13 cellular contexts compared by ENCODE assay signal in the genomic region with DNA sequence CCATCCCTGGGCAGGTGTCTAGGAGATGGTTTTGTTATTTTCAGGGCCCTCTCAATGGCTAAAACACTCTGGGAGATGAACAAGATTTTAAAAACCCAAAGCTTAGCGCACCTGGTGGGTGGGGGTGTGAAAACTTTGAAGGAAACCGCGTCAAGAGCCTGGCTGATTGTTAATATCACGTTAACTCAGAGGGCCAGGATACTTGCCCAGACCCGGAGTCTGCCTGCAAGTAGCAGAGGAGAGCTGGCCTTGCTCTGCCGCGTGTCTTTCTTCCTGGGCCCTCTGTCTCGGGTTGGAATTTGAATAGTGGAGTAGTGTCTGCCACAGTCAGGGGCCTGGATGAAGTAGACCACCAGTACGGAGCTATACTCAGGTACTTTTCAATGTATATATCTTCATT. TPM values are rescaled to one million over a fixed set of nuclear protein-coding genes. Genes with fewer than 3 reads are reported as not detected.
DNase-seq lines count a peak whose midpoint lies in the region; ATAC-seq and TF ChIP-seq lines count a peak whose summit lies in the region.
"Had no signal": no experiment of that assay in that cellular context is flagged by ENCODE, and none has a peak within 500 bp of the region (broad histone marks: within the 10 kb centered on the region; RNA-seq: fewer than 3 reads in every experiment).

No MANE protein-coding gene starts in this region.

- POLR2A ChIA-PET in MCF 10A (lab: Yijun Ruan, JAX) = interaction anchor here (0.7 kb wide), 1 partner anchor 97 kb away, joined by 3 read pairs; no protein-coding TSS in a partner anchor
- POLR2A ChIA-PET in activated CD8-positive, alpha-beta T cell treated with anti-CD3 and anti-CD28 coated beads, Interleukin-2, amount 10 ng/mL, durations not matched to agents 7 days and 5 days (lab: Charles Lee) = no interaction called here

- H3K27me3 ChIP-seq in breast epithelium = no peaks in the 10 kb centered on the region
- no peaks in the 10 kb centered on the region for H3K27me3 ChIP-seq in stomach smooth muscle (ENCODE audit: control insufficient read depth in 1 of 2, insufficient read depth in 2 of 2, low read length in 2 of 2)
- no peaks in the 10 kb centered on the region for H3K27me3 ChIP-seq in effector memory CD4-positive, alpha-beta T cell (replicated peaks; ENCODE audit: control insufficient read depth, insufficient read depth, low read length, poor library complexity, severe bottlenecking)
- H3K27me3 ChIP-seq: pancreas had no signal

- no peak overlapping the region for H3K27ac Mint-ChIP-seq in MCF 10A (ENCODE audit: low read depth, unreplicated experiment)
- H3K27ac Mint-ChIP-seq in activated CD8-positive, alpha-beta T cell treated with anti-CD3 and anti-CD28 coated beads, Interleukin-2, amount 10 ng/mL, durations not matched to agents 7 days and 5 days = no peak overlapping the region

- no peaks in the 10 kb centered on the region for H3K9me3 Mint-ChIP-seq in MCF 10A (ENCODE audit: unreplicated experiment)
- no peaks in the 10 kb centered on the region for H3K9me3 Mint-ChIP-seq in activated CD8-positive, alpha-beta T cell treated with anti-CD3 and anti-CD28 coated beads, Interleukin-2, amount 10 ng/mL, durations not matched to agents 7 days and 5 days (ENCODE audit: insufficient read depth)

- no peaks in the 10 kb centered on the region for H3K4me1 Mint-ChIP-seq in MCF 10A (ENCODE audit: insufficient read depth, unreplicated experiment)
- peaks cover 8% of the 10 kb centered on the region for H3K4me1 Mint-ChIP-seq in activated CD8-positive, alpha-beta T cell treated with anti-CD3 and anti-CD28 coated beads, Interleukin-2, amount 10 ng/mL, durations not matched to agents 7 days and 5 days (ENCODE audit: low read depth)

- H3K27ac ChIP-seq in breast epithelium (no peak overlapping the region), stomach smooth muscle (ENCODE audit: low read length) (peak overlapping the region; percentile 62)
- H3K27ac ChIP-seq in effector memory CD4-positive, alpha-beta T cell (ENCODE audit: insufficient read depth, low read length, poor library complexity, severe bottlenecking) = no peak overlapping the region
- H3K27ac ChIP-seq: SK-N-MC had no signal

- no peak for ATAC-seq in activated CD8-positive, alpha-beta T cell treated with anti-CD3 and anti-CD28 coated beads, Interleukin-2, amount 10 ng/mL, durations not matched to agents 7 days and 5 days
- no peak for ATAC-seq in HG02571 (IDR thresholded peaks at IDR 0.05; ENCODE audit: unreplicated experiment)
- no peak for ATAC-seq in HG03108 (IDR thresholded peaks at IDR 0.05; ENCODE audit: unreplicated experiment)

- TF ChIP-seq CTCF in MCF 10A (IDR thresholded peaks at IDR 0.05; ENCODE audit: unreplicated experiment) (no peak), breast epithelium (IDR thresholded peaks at IDR 0.05) (no peak)

- no peak overlapping the region for H3K4me3 ChIP-seq in breast epithelium
- peak overlapping the region in 1 of 2 donors; percentile 82 for H3K4me3 ChIP-seq in stomach smooth muscle (ENCODE audit: low read length in 2 of 2)
- H3K4me3 ChIP-seq in effector memory CD4-positive, alpha-beta T cell (ENCODE audit: insufficient read depth, low read depth, low read length, poor library complexity, severe bottlenecking) = no peak overlapping the region

- TF ChIP-seq POLR2A in breast epithelium (IDR thresholded peaks at IDR 0.05) = no peak

- H3K4me1 ChIP-seq in breast epithelium (no peaks in the 10 kb centered on the region), stomach smooth muscle (ENCODE audit: control insufficient read depth, insufficient read depth, low read length) (peaks cover 18% of the 10 kb centered on the region)
- peaks cover 11% of the 10 kb centered on the region for H3K4me1 ChIP-seq in effector memory CD4-positive, alpha-beta T cell (ENCODE audit: control insufficient read depth, insufficient read depth, low read length, poor library complexity, severe bottlenecking)

- CTCF ChIA-PET in MCF 10A (lab: Yijun Ruan, JAX) = interaction anchor here (0.7 to 1.3 kb wide), 2 partner anchors 62 to 660 kb away, joined by 3 to 4 read pairs; no protein-coding TSS in a partner anchor
- CTCF ChIA-PET in activated CD8-positive, alpha-beta T cell treated with anti-CD3 and anti-CD28 coated beads, Interleukin-2, amount 10 ng/mL, durations not matched to agents 7 days and 5 days (lab: Charles Lee) = no interaction called here

- no peaks in the 10 kb centered on the region for H3K27me3 Mint-ChIP-seq in MCF 10A (ENCODE audit: insufficient read depth, unreplicated experiment)
- no peaks in the 10 kb centered on the region for H3K27me3 Mint-ChIP-seq in activated CD8-positive, alpha-beta T cell treated with anti-CD3 and anti-CD28 coated beads, Interleukin-2, amount 10 ng/mL, durations not matched to agents 7 days and 5 days (ENCODE audit: low read depth)

- H3K36me3 Mint-ChIP-seq in MCF 10A (ENCODE audit: insufficient read depth, unreplicated experiment) = no peaks in the 10 kb centered on the region
- peaks cover 12% of the 10 kb centered on the region for H3K36me3 Mint-ChIP-seq in activated CD8-positive, alpha-beta T cell treated with anti-CD3 and anti-CD28 coated beads, Interleukin-2, amount 10 ng/mL, durations not matched to agents 7 days and 5 days (ENCODE audit: low read depth)

- DNase-seq in MCF 10A (ENCODE audit: unreplicated experiment) = no peak
- DNase-seq in breast epithelium (ENCODE audit: low spot score in 2 of 2) = no peak
- no peak for DNase-seq in activated CD8-positive, alpha-beta T cell treated with anti-CD3 and anti-CD28 coated beads, Interleukin-2, amount 10 ng/mL, durations not matched to agents 7 days and 5 days
- peak; percentile 29 for DNase-seq in islet precursor cell
- no peak for DNase-seq in effector memory CD4-positive, alpha-beta T cell
- DNase-seq: activated CD4-positive, alpha-beta T cell treated with anti-CD3 and anti-CD28 coated beads for 1 hour; effector CD4-positive, alpha-beta T cell; lower lobe of right lung had no signal

- no TSS peak for BruUV-seq in MCF 10A (replicated peaks; lab: Mats Ljungman, UMichigan)

- intact Hi-C loops in MCF 10A (cut with micrococcal nuclease) = loop anchor here (10.0 kb wide), 2 partner anchors 167 to 667 kb away; a partner anchor contains a TSS
- intact Hi-C loops in breast epithelium (cut with DNase I; ENCODE audit: low total_unique reads) = no loop called here

- no peaks in the 10 kb centered on the region for H3K36me3 ChIP-seq in breast epithelium
- peaks cover 3 to 8% of the 10 kb centered on the region in 2 donors for H3K36me3 ChIP-seq in stomach smooth muscle (ENCODE audit: control insufficient read depth in 2 of 2, insufficient read depth in 2 of 2, low read length in 2 of 2)
- peaks cover 4% of the 10 kb centered on the region for H3K36me3 ChIP-seq in effector memory CD4-positive, alpha-beta T cell (ENCODE audit: control insufficient read depth, insufficient read depth, low read length)
- H3K36me3 ChIP-seq: lower lobe of right lung, pancreas had no signal

- H3K4me3 Mint-ChIP-seq in MCF 10A (ENCODE audit: unreplicated experiment) = peak overlapping the region; percentile 73
- peak overlapping the region; percentile 76 for H3K4me3 Mint-ChIP-seq in activated CD8-positive, alpha-beta T cell treated with anti-CD3 and anti-CD28 coated beads, Interleukin-2, amount 10 ng/mL, durations not matched to agents 7 days and 5 days

- no peak overlapping the region for H3K9ac ChIP-seq in stomach smooth muscle (ENCODE audit: low read length in 2 of 2)

- H3K9me3 ChIP-seq in breast epithelium (no peaks in the 10 kb centered on the region), stomach smooth muscle (ENCODE audit: control insufficient read depth in 2 of 2, low read length in 2 of 2) (no peaks in the 10 kb centered on the region)
- H3K9me3 ChIP-seq in effector memory CD4-positive, alpha-beta T cell (ENCODE audit: control insufficient read depth, low read length) = no peaks in the 10 kb centered on the region
- H3K9me3 ChIP-seq: lower lobe of right lung, pancreas had no signal

RNA-seq across cellular contexts. Expression of a gene that starts 1.1 kb away (rescaled TPM):
- total RNA-seq in MCF 10A (2022) (16.5 and 18.0 TPM in 2 replicates), breast epithelium (10 to 100 TPM; 34.1 to 57.8 (median 46.7) TPM)
- total RNA-seq in activated CD8-positive, alpha-beta T cell treated with anti-CD3 and anti-CD28 coated beads, Interleukin-2, amount 10 ng/mL, durations not matched to agents 7 days and 5 days = 10 to 100 TPM; 16.7 to 17.3 TPM
